ENCODE assay signal across 18 cellular contexts in genomic region chr2:31965094-31965493, GRCh38. TPM values are rescaled to one million over a fixed set of nuclear protein-coding genes. Genes with fewer than 3 reads are reported as not detected.
DNase-seq lines count a peak whose midpoint lies in the region; ATAC-seq, FAIRE-seq and TF ChIP-seq lines count a peak whose summit lies in the region.
"Had no signal": no experiment of that assay in that cellular context is flagged by ENCODE, and none has a peak within 500 bp of the region (broad histone marks: within the 10 kb centered on the region; RNA-seq: fewer than 3 reads in every experiment).

No MANE protein-coding gene starts in this region.

- no peaks in the 10 kb centered on the region for H3K27me3 ChIP-seq in HepG2 (ENCODE audit: control insufficient read depth in 1 of 2, insufficient read depth in 2 of 2, low read length in 2 of 2)
- no peaks in the 10 kb centered on the region for H3K27me3 ChIP-seq in right lobe of liver
- no peaks in the 10 kb centered on the region for H3K27me3 ChIP-seq in CD8-positive, alpha-beta T cell (ENCODE audit: insufficient read depth, low read length)
- H3K27me3 ChIP-seq: BLaER1 had no signal

- no peak overlapping the region for H3K9ac ChIP-seq in HepG2 (ENCODE audit: insufficient read depth, low read depth, low read length)
- H3K9ac ChIP-seq: BLaER1 had no signal

- 95% methylated on average over 5 of the region's 5 CpGs for WGBS in HepG2 (ENCODE audit: low lambda C conversion rate)
- WGBS in right lobe of liver (ENCODE audit: insufficient coverage, low coverage, low lambda C conversion rate, missing lambda C conversion rate), result 85% methylated on average over 5 of the region's 5 CpGs

- H4K20me1 ChIP-seq in HepG2 (ENCODE audit: insufficient read depth, low read length), result no peaks in the 10 kb centered on the region; the same call in 1 of the 2 replicates

- no peak for TF ChIP-seq RAD21 in HepG2 (CRISPR knock-in tag; IDR thresholded peaks at IDR 0.05)

- no peak for DNase-seq in HepG2 (ENCODE audit: low spot score)
- DNase-seq in right lobe of liver, result no peak
- DNase-seq in T-helper 17 cell, result no peak
- DNase-seq in CD8-positive, alpha-beta T cell, result no peak
- no peak for DNase-seq in T-helper 2 cell treated with Interferon-gamma antibody and Interleukin-4, amounts not matched to agents 5 μg/mL and 100 μg/mL, for 36 hours (ENCODE audit: low spot score)
- no peak for DNase-seq in pons (ENCODE audit: low spot score)
- DNase-seq: 8988T, DMS153, DMS79, GDM1, KG1 had no signal

- ATAC-seq in HepG2, result no peak
- ATAC-seq in right lobe of liver, result no peak
- no peak for ATAC-seq in T-helper 17 cell
- ATAC-seq in stimulated activated memory B cell treated with anti-CD40 and anti-IgM and Interleukin-4, amounts not matched to agents 10 μg/mL and 1 μg/mL and 100 μg/mL, for 72 hours, result no peak
- no peak for ATAC-seq in CD8-positive, alpha-beta T cell

- no peaks in the 10 kb centered on the region for H3K36me3 Mint-ChIP-seq in T-helper 17 cell (ENCODE audit: low read depth)
- peaks cover 6% of the 10 kb centered on the region for H3K36me3 Mint-ChIP-seq in dendritic cell treated with granulocyte-macrophage colony-stimulating factor and Interleukin-4, amounts not matched to agents 40 ng/mL and 50 ng/mL, for 4 days (ENCODE audit: low read depth)
- H3K36me3 Mint-ChIP-seq in stimulated activated memory B cell treated with anti-CD40 and anti-IgM and Interleukin-4, amounts not matched to agents 10 μg/mL and 1 μg/mL and 100 μg/mL, for 72 hours, result peaks cover 15% of the 10 kb centered on the region
- H3K36me3 Mint-ChIP-seq in CD8-positive, alpha-beta T cell, result peaks cover 12% of the 10 kb centered on the region
- H3K36me3 Mint-ChIP-seq in T-helper 2 cell treated with Interferon-gamma antibody and Interleukin-4, amounts not matched to agents 5 μg/mL and 100 μg/mL, for 36 hours (ENCODE audit: low read depth), result peaks cover 4% of the 10 kb centered on the region

- peaks cover 28% of the 10 kb centered on the region for H3K4me1 Mint-ChIP-seq in T-helper 17 cell
- H3K4me1 Mint-ChIP-seq in dendritic cell treated with granulocyte-macrophage colony-stimulating factor and Interleukin-4, amounts not matched to agents 40 ng/mL and 50 ng/mL, for 4 days (ENCODE audit: low read depth), result peaks cover 43% of the 10 kb centered on the region
- peaks cover 46% of the 10 kb centered on the region for H3K4me1 Mint-ChIP-seq in stimulated activated memory B cell treated with anti-CD40 and anti-IgM and Interleukin-4, amounts not matched to agents 10 μg/mL and 1 μg/mL and 100 μg/mL, for 72 hours
- peaks cover 30% of the 10 kb centered on the region for H3K4me1 Mint-ChIP-seq in CD8-positive, alpha-beta T cell (ENCODE audit: low read depth)
- peaks cover 29% of the 10 kb centered on the region for H3K4me1 Mint-ChIP-seq in T-helper 2 cell treated with Interferon-gamma antibody and Interleukin-4, amounts not matched to agents 5 μg/mL and 100 μg/mL, for 36 hours (ENCODE audit: low read depth)

- peaks cover 64% of the 10 kb centered on the region for H3K79me2 ChIP-seq in HepG2 (ENCODE audit: insufficient read depth, low read length)

- H3K9me3 ChIP-seq in HepG2 (ENCODE audit: low read length) (no peaks in the 10 kb centered on the region), right lobe of liver (no peaks in the 10 kb centered on the region), T-helper 17 cell (ENCODE audit: control insufficient read depth, low read length, poor library complexity, severe bottlenecking) (no peaks in the 10 kb centered on the region)
- no peaks in the 10 kb centered on the region for H3K9me3 ChIP-seq in CD8-positive, alpha-beta T cell (ENCODE audit: low read length)
- H3K9me3 ChIP-seq: HAP-1 had no signal

- no peaks in the 10 kb centered on the region for H3K27me3 Mint-ChIP-seq in T-helper 17 cell
- H3K27me3 Mint-ChIP-seq in dendritic cell treated with granulocyte-macrophage colony-stimulating factor and Interleukin-4, amounts not matched to agents 40 ng/mL and 50 ng/mL, for 4 days, result no peaks in the 10 kb centered on the region
- H3K27me3 Mint-ChIP-seq in stimulated activated memory B cell treated with anti-CD40 and anti-IgM and Interleukin-4, amounts not matched to agents 10 μg/mL and 1 μg/mL and 100 μg/mL, for 72 hours, result no peaks in the 10 kb centered on the region
- H3K27me3 Mint-ChIP-seq in CD8-positive, alpha-beta T cell (ENCODE audit: low read depth), result no peaks in the 10 kb centered on the region
- H3K27me3 Mint-ChIP-seq in T-helper 2 cell treated with Interferon-gamma antibody and Interleukin-4, amounts not matched to agents 5 μg/mL and 100 μg/mL, for 36 hours (ENCODE audit: low read depth), result no peaks in the 10 kb centered on the region
- H3K27me3 Mint-ChIP-seq: IgD-negative memory B cell had no signal

- H3K4me2 ChIP-seq in HepG2 (ENCODE audit: low read depth, low read length), result no peak overlapping the region
- H3K4me2 ChIP-seq: BLaER1 had no signal

- peak overlapping the region; percentile 67 for H3K27ac Mint-ChIP-seq in T-helper 17 cell
- peak overlapping the region; percentile 51 for H3K27ac Mint-ChIP-seq in dendritic cell treated with granulocyte-macrophage colony-stimulating factor and Interleukin-4, amounts not matched to agents 40 ng/mL and 50 ng/mL, for 4 days
- peak overlapping the region; percentile 49 for H3K27ac Mint-ChIP-seq in stimulated activated memory B cell treated with anti-CD40 and anti-IgM and Interleukin-4, amounts not matched to agents 10 μg/mL and 1 μg/mL and 100 μg/mL, for 72 hours
- no peak overlapping the region for H3K27ac Mint-ChIP-seq in CD8-positive, alpha-beta T cell
- no peak overlapping the region for H3K27ac Mint-ChIP-seq in T-helper 2 cell treated with Interferon-gamma antibody and Interleukin-4, amounts not matched to agents 5 μg/mL and 100 μg/mL, for 36 hours

- CTCF ChIA-PET in HepG2 (lab: Yijun Ruan, JAX; ENCODE audit: low intra/inter-chr PET ratio, low total read pairs), result no interaction called here
- CTCF ChIA-PET in CD8-positive, alpha-beta T cell (lab: Charles Lee), result no interaction called here

- TF ChIP-seq CTCF in HepG2 (CRISPR knock-in tag; IDR thresholded peaks at IDR 0.05), result no peak
- TF ChIP-seq CTCF in right lobe of liver (IDR thresholded peaks at IDR 0.05), result no peak
- TF ChIP-seq CTCF in CD8-positive, alpha-beta T cell (IDR thresholded peaks at IDR 0.05), result no peak

- no TSS peak for BruUV-seq in HepG2 (replicated peaks; lab: Mats Ljungman, UMichigan)

- TF ChIP-seq POLR2A in HepG2 (IDR thresholded peaks at IDR 0.05; ENCODE audit: insufficient read depth in 1 of 2, low read depth in 2 of 2, low read length in 2 of 2), result no peak
- no peak for TF ChIP-seq POLR2A in right lobe of liver (IDR thresholded peaks at IDR 0.05)

- no peak overlapping the region for H3K4me3 ChIP-seq in HepG2 (replicated peaks in 1 of 3; ENCODE audit: insufficient read depth in 1 of 3, low read depth in 2 of 3, low read length in 3 of 3)
- no peak overlapping the region for H3K4me3 ChIP-seq in right lobe of liver
- H3K4me3 ChIP-seq in CD8-positive, alpha-beta T cell (ENCODE audit: low read depth, low read length), result no peak overlapping the region
- H3K4me3 ChIP-seq: BLaER1, HAP-1 had no signal

- no peak overlapping the region for H3K27ac ChIP-seq in HepG2 (ENCODE audit: extremely low read length, insufficient read depth, low read length)
- no peak overlapping the region for H3K27ac ChIP-seq in right lobe of liver
- H3K27ac ChIP-seq in CD8-positive, alpha-beta T cell (ENCODE audit: low read depth, low read length), result no peak overlapping the region
- H3K27ac ChIP-seq: BLaER1, HL-60 had no signal

- H3K36me3 ChIP-seq in HepG2 (replicated peaks in 1 of 2; ENCODE audit: control insufficient read depth in 1 of 2, insufficient read depth in 2 of 2, low read length in 2 of 2), result no peaks in the 10 kb centered on the region; a peak in 1 of 5 replicates
- H3K36me3 ChIP-seq in right lobe of liver, result no peaks in the 10 kb centered on the region
- H3K36me3 ChIP-seq in CD8-positive, alpha-beta T cell (ENCODE audit: insufficient read depth, low read length), result no peaks in the 10 kb centered on the region
- H3K36me3 ChIP-seq: HAP-1 had no signal

- TF ChIP-seq EP300 in HepG2 (IDR thresholded peaks at IDR 0.05; ENCODE audit: low read depth in 2 of 2, low read length in 2 of 2), result no peak
- TF ChIP-seq EP300 in HepG2 (CRISPR knock-in tag; IDR thresholded peaks at IDR 0.05; ENCODE audit: borderline replicate concordance), result no peak

- no peak overlapping the region for H3K4me3 Mint-ChIP-seq in T-helper 17 cell
- no peak overlapping the region for H3K4me3 Mint-ChIP-seq in dendritic cell treated with granulocyte-macrophage colony-stimulating factor and Interleukin-4, amounts not matched to agents 40 ng/mL and 50 ng/mL, for 4 days
- no peak overlapping the region for H3K4me3 Mint-ChIP-seq in stimulated activated memory B cell treated with anti-CD40 and anti-IgM and Interleukin-4, amounts not matched to agents 10 μg/mL and 1 μg/mL and 100 μg/mL, for 72 hours
- H3K4me3 Mint-ChIP-seq in CD8-positive, alpha-beta T cell, result no peak overlapping the region
- no peak overlapping the region for H3K4me3 Mint-ChIP-seq in T-helper 2 cell treated with Interferon-gamma antibody and Interleukin-4, amounts not matched to agents 5 μg/mL and 100 μg/mL, for 36 hours
- H3K4me3 Mint-ChIP-seq: IgD-negative memory B cell had no signal

- no peaks in the 10 kb centered on the region for H3K4me1 ChIP-seq in HepG2 (ENCODE audit: insufficient read depth, low read length)
- no peaks in the 10 kb centered on the region for H3K4me1 ChIP-seq in right lobe of liver
- H3K4me1 ChIP-seq in CD8-positive, alpha-beta T cell (ENCODE audit: insufficient read depth, low read length), result peaks cover 13% of the 10 kb centered on the region
- H3K4me1 ChIP-seq: HAP-1 had no signal

- in situ Hi-C loops in HepG2 (cut with HindIII; ENCODE audit: extremely low pct_ligation_motif_present, low pct_unique_long_range_greater_than_20kb), result no loop called here

- peaks cover 7% of the 10 kb centered on the region for H3K9me3 Mint-ChIP-seq in dendritic cell treated with granulocyte-macrophage colony-stimulating factor and Interleukin-4, amounts not matched to agents 40 ng/mL and 50 ng/mL, for 4 days
- no peaks in the 10 kb centered on the region for H3K9me3 Mint-ChIP-seq in stimulated activated memory B cell treated with anti-CD40 and anti-IgM and Interleukin-4, amounts not matched to agents 10 μg/mL and 1 μg/mL and 100 μg/mL, for 72 hours
- no peaks in the 10 kb centered on the region for H3K9me3 Mint-ChIP-seq in CD8-positive, alpha-beta T cell
- peaks cover 4% of the 10 kb centered on the region for H3K9me3 Mint-ChIP-seq in T-helper 2 cell treated with Interferon-gamma antibody and Interleukin-4, amounts not matched to agents 5 μg/mL and 100 μg/mL, for 36 hours
- H3K9me3 Mint-ChIP-seq: IgD-negative memory B cell had no signal

- no peak for FAIRE-seq in HepG2 (lab: Jason Lieb, UNC)
- FAIRE-seq: HTR-8/SVneo had no signal

- no peak overlapping the region for H2AFZ ChIP-seq in HepG2 (ENCODE audit: low read length)

- POLR2A ChIA-PET in HepG2 (lab: Yijun Ruan, JAX), result no interaction called here
- POLR2A ChIA-PET in CD8-positive, alpha-beta T cell (lab: Charles Lee), result interaction anchor here (0.9 kb wide), 1 partner anchor 17 kb away, joined by 3 read pairs; no protein-coding TSS in a partner anchor

- intact Hi-C loops in HepG2 (cut with micrococcal nuclease; ENCODE audit: unreplicated experiment) (no loop called here), right lobe of liver (cut with DNase I) (no loop called here)
- intact Hi-C loops in dendritic cell treated with granulocyte-macrophage colony-stimulating factor and Interleukin-4, amounts not matched to agents 40 ng/mL and 50 ng/mL, for 4 days (cut with micrococcal nuclease), result no loop called here
- intact Hi-C loops in CD8-positive, alpha-beta T cell (cut with DNase I, micrococcal nuclease), result no loop called here

RNA-seq across cellular contexts. Expression of gene MEMO1, which starts 45.7 kb away (rescaled TPM):
- total RNA-seq in HepG2 (2016; rRNA removed; fragmentation: Illumina TruSeq; extraction: Trizol) (68.0 and 69.8 TPM in 2 replicates), right lobe of liver (10 to 100 TPM; 19.6 to 28.0 (median 23.2) TPM), T-helper 17 cell (10 to 100 TPM; 41.7 to 47.5 TPM)
- total RNA-seq in HepG2 (2016; cell fraction: cytosol; rRNA removed; fragmentation: Illumina TruSeq; extraction: Trizol; ENCODE audit: low read depth), result 140 and 144 TPM in 2 replicates
- total RNA-seq in HepG2 (2016; cell fraction: insoluble cytoplasmic fraction; rRNA removed; fragmentation: Illumina TruSeq; extraction: Trizol), result 65.7 and 68.0 TPM in 2 replicates
- 143 and 162 TPM in 2 replicates for total RNA-seq in HepG2 (2016; cell fraction: membrane; rRNA removed; fragmentation: Illumina TruSeq; extraction: Trizol)
- 45.7 and 49.1 TPM in 2 replicates for total RNA-seq in HepG2 (2016; cell fraction: nucleus; rRNA removed; fragmentation: Illumina TruSeq; extraction: Trizol)
- polyA plus RNA-seq in HepG2 (2011; rRNA removed), result 69.3 and 81.6 TPM in 2 replicates
- 51.1 and 54.3 TPM in 2 replicates for polyA plus RNA-seq in HepG2 (2011; cell fraction: cytosol; rRNA removed)
- polyA plus RNA-seq in HepG2 (2011; cell fraction: nucleus; rRNA removed), result 35.0 and 37.6 TPM in 2 replicates
- polyA plus RNA-seq in HepG2 (2012), result 80.1 and 81.8 TPM in 2 replicates
- 152 and 156 TPM in 2 replicates for polyA plus RNA-seq in HepG2 (2016; cell fraction: cytosol; fragmentation: Illumina TruSeq; extraction: Trizol; ENCODE audit: low read depth)
- 81.9 and 84.7 TPM in 2 replicates for polyA plus RNA-seq in HepG2 (2016; cell fraction: insoluble cytoplasmic fraction; fragmentation: Illumina TruSeq; extraction: Trizol; ENCODE audit: low read depth)
- 169 and 183 TPM in 2 replicates for polyA plus RNA-seq in HepG2 (2016; cell fraction: membrane; fragmentation: Illumina TruSeq; extraction: Trizol; ENCODE audit: low read depth)
- 55.9 and 58.9 TPM in 2 replicates for polyA plus RNA-seq in HepG2 (2016; cell fraction: nucleus; fragmentation: Illumina TruSeq; extraction: Trizol; ENCODE audit: insufficient read depth, low read depth)
- polyA minus RNA-seq in HepG2 (2011; rRNA and poly(A)+ RNA removed; ENCODE audit: low replicate concordance), result 33.0 and 51.0 TPM in 2 replicates
- polyA minus RNA-seq in HepG2 (2011; cell fraction: cytosol; rRNA and poly(A)+ RNA removed), result 36.1 and 40.9 TPM in 2 replicates
- 48.9 and 60.9 TPM in 2 replicates for polyA minus RNA-seq in HepG2 (2011; cell fraction: nucleus; rRNA and poly(A)+ RNA removed)
- total RNA-seq in CD8-positive, alpha-beta T cell, result 10 to 100 TPM; 32.7 to 34.5 TPM

Comparison
In these comparisons a context has a peak if more than half of its experiments do, and no peak if none do; other contexts are left out.
1. H3K27ac Mint-ChIP-seq: peak in T-helper 17 cell (single experiment), dendritic cell treated with granulocyte-macrophage colony-stimulating factor and Interleukin-4, amounts not matched to agents 40 ng/mL and 50 ng/mL, for 4 days (single experiment) and stimulated activated memory B cell treated with anti-CD40 and anti-IgM and Interleukin-4, amounts not matched to agents 10 μg/mL and 1 μg/mL and 100 μg/mL, for 72 hours (single experiment); none in CD8-positive, alpha-beta T cell (single experiment) and T-helper 2 cell treated with Interferon-gamma antibody and Interleukin-4, amounts not matched to agents 5 μg/mL and 100 μg/mL, for 36 hours (single experiment).